9 cellular contexts compared by ENCODE assay signal in genomic region chr11:67389477-67389876, GRCh38. TPM values are rescaled to one million over a fixed set of nuclear protein-coding genes. Genes with fewer than 3 reads are reported as not detected.
A peak's percentile ranks its signal among the peaks of the same experiment; 100 is the strongest.
DNase-seq lines count a peak whose midpoint lies in the region; ATAC-seq and TF ChIP-seq lines count a peak whose summit lies in the region.
"Had no signal": no experiment of that assay in that cellular context is flagged by ENCODE, and none has a peak within 500 bp of the region (broad histone marks: within the 10 kb centered on the region; RNA-seq: fewer than 3 reads in every experiment).

No MANE protein-coding gene starts in this region.

- H3K27ac ChIP-seq in esophagus squamous epithelium (no peak overlapping the region), smooth muscle cell (ENCODE audit: low read depth) (no peak overlapping the region)
- H3K27ac ChIP-seq: SK-N-MC had no signal

- H3K36me3 ChIP-seq in esophagus squamous epithelium (peaks cover 0 to 12% (median 0%) of the 10 kb centered on the region in 3 donors), smooth muscle cell (ENCODE audit: low read depth) (no peaks in the 10 kb centered on the region)

- POLR2A ChIA-PET in activated CD8-positive, alpha-beta T cell treated with anti-CD3 and anti-CD28 coated beads for 36 hours (lab: Charles Lee), result no interaction called here

- H3K9me3 ChIP-seq in esophagus squamous epithelium (no peaks in the 10 kb centered on the region), smooth muscle cell (replicated peaks; ENCODE audit: low read depth) (no peaks in the 10 kb centered on the region)

- H3K9me3 Mint-ChIP-seq in activated CD8-positive, alpha-beta T cell treated with anti-CD3 and anti-CD28 coated beads for 36 hours, result no peaks in the 10 kb centered on the region

- H3K4me3 Mint-ChIP-seq in activated CD8-positive, alpha-beta T cell treated with anti-CD3 and anti-CD28 coated beads for 36 hours, result peak overlapping the region; percentile 61

- peak; percentile 74 for ATAC-seq in activated CD8-positive, alpha-beta T cell treated with anti-CD3 and anti-CD28 coated beads for 36 hours
- ATAC-seq in HG02763 (IDR thresholded peaks at IDR 0.05; ENCODE audit: unreplicated experiment), result no peak

- no peaks in the 10 kb centered on the region for H4K20me1 ChIP-seq in smooth muscle cell (ENCODE audit: low read depth)

- H3F3A ChIP-seq in smooth muscle cell (ENCODE audit: low read depth), result no peaks in the 10 kb centered on the region

- intact Hi-C loops in activated CD8-positive, alpha-beta T cell treated with anti-CD3 and anti-CD28 coated beads for 36 hours (cut with micrococcal nuclease), result no loop called here
- intact Hi-C loops in esophagus squamous epithelium (cut with DNase I), result no loop called here

- H3K27me3 ChIP-seq in esophagus squamous epithelium (no peaks in the 10 kb centered on the region), smooth muscle cell (ENCODE audit: low read depth) (no peaks in the 10 kb centered on the region)

- H3K4me2 ChIP-seq in smooth muscle cell, result no peak overlapping the region

- H2AFZ ChIP-seq in smooth muscle cell (ENCODE audit: low read depth), result no peak overlapping the region

- H3K4me3 ChIP-seq in esophagus squamous epithelium (no peak overlapping the region), smooth muscle cell (no peak overlapping the region)
- H3K4me3 ChIP-seq: SK-N-MC had no signal

- peak; percentile 76 for TF ChIP-seq CTCF in activated CD8-positive, alpha-beta T cell treated with anti-CD3 and anti-CD28 coated beads for 36 hours (IDR thresholded peaks at IDR 0.05)
- TF ChIP-seq CTCF in esophagus squamous epithelium (IDR thresholded peaks at IDR 0.05), result peak in 5 of 6 experiments; percentile 24 to 50 (median 36)
- TF ChIP-seq CTCF in smooth muscle cell (IDR thresholded peaks at IDR 0.05; ENCODE audit: borderline replicate concordance, insufficient read depth, poor library complexity, severe bottlenecking), result peak; percentile 47

- H3K4me1 Mint-ChIP-seq in activated CD8-positive, alpha-beta T cell treated with anti-CD3 and anti-CD28 coated beads for 36 hours (ENCODE audit: low read depth), result peaks cover 26% of the 10 kb centered on the region

- H3K4me1 ChIP-seq in esophagus squamous epithelium (peaks cover 18 to 53% (median 18%) of the 10 kb centered on the region in 3 donors), smooth muscle cell (ENCODE audit: low read depth) (peaks cover 3% of the 10 kb centered on the region)

- no peak overlapping the region for H3K9ac ChIP-seq in smooth muscle cell (ENCODE audit: low read depth)

- peak; percentile 27 for DNase-seq in GDM1 (lab: John Stamatoyannopoulos, UW)
- DNase-seq in NCI-H146 (lab: John Stamatoyannopoulos, UW), result peak; percentile 62
- DNase-seq in activated CD8-positive, alpha-beta T cell treated with anti-CD3 and anti-CD28 coated beads for 36 hours, result peak; percentile 80
- DNase-seq in esophagus squamous epithelium (lab: John Stamatoyannopoulos, UW), result no peak
- no peak for DNase-seq in smooth muscle cell (lab: John Stamatoyannopoulos, UW; ENCODE audit: unreplicated experiment)
- no peak for DNase-seq in NCI-H1694 (lab: John Stamatoyannopoulos, UW)
- DNase-seq in middle frontal gyrus (ENCODE audit: extremely low spot score, low spot score), result no peak

- no peaks in the 10 kb centered on the region for H3K79me2 ChIP-seq in smooth muscle cell (ENCODE audit: low read depth)

- CTCF ChIA-PET in activated CD8-positive, alpha-beta T cell treated with anti-CD3 and anti-CD28 coated beads for 36 hours (lab: Charles Lee), result interaction anchor here (0.7 to 30.8 kb wide), 3 partner anchors 35 to 116 kb away, joined by 3 to 883 read pairs (median 3); partner anchors contain the start of genes PITPNM1 and POLD4

- peaks cover 6% of the 10 kb centered on the region for H3K36me3 Mint-ChIP-seq in activated CD8-positive, alpha-beta T cell treated with anti-CD3 and anti-CD28 coated beads for 36 hours (ENCODE audit: low read depth)

- WGBS in esophagus squamous epithelium, 2 donors, result 66 to 72% methylated on average over 6 of the region's 6 CpGs
- WGBS in smooth muscle cell (ENCODE audit: low lambda C conversion rate), result 76% methylated on average over 6 of the region's 6 CpGs

- H3K27ac Mint-ChIP-seq in activated CD8-positive, alpha-beta T cell treated with anti-CD3 and anti-CD28 coated beads for 36 hours, result no peak overlapping the region

- no peak for TF ChIP-seq POLR2A in esophagus squamous epithelium (IDR thresholded peaks at IDR 0.05)

- H3K27me3 Mint-ChIP-seq in activated CD8-positive, alpha-beta T cell treated with anti-CD3 and anti-CD28 coated beads for 36 hours, result no peaks in the 10 kb centered on the region

RNA-seq across cellular contexts. Expression of gene RAD9A, which starts 2.3 kb away (rescaled TPM):
- total RNA-seq in activated CD8-positive, alpha-beta T cell treated with anti-CD3 and anti-CD28 coated beads for 36 hours, result 10 to 100 TPM; 29.7 to 30.6 TPM
- total RNA-seq in esophagus squamous epithelium (10 to 100 TPM; 10.6 to 18.3 (median 12.7) TPM), smooth muscle cell (17.3 and 19.5 TPM in 2 replicates)
- 20.3 and 21.4 TPM in 2 replicates for polyA plus RNA-seq in smooth muscle cell

RNA-seq across cellular contexts. Expression of gene PPP1CA, which starts 12.2 kb away (rescaled TPM):
- total RNA-seq in activated CD8-positive, alpha-beta T cell treated with anti-CD3 and anti-CD28 coated beads for 36 hours, result 100 to 1,000 TPM; 249 to 258 TPM
- total RNA-seq in esophagus squamous epithelium (100 to 1,000 TPM; 146 to 202 (median 185) TPM), smooth muscle cell (99.3 and 123 TPM in 2 replicates)
- polyA plus RNA-seq in smooth muscle cell, result 210 and 220 TPM in 2 replicates

RNA-seq across cellular contexts. Expression of gene TBC1D10C, which starts 14.4 kb away (rescaled TPM):
- total RNA-seq in activated CD8-positive, alpha-beta T cell treated with anti-CD3 and anti-CD28 coated beads for 36 hours, result 100 to 1,000 TPM; 138 to 144 TPM
- 1 to 10 TPM; 1.7 to 7.2 (median 3.5) TPM for total RNA-seq in esophagus squamous epithelium
- total RNA-seq in smooth muscle cell, result not detected in 2 replicates
- polyA plus RNA-seq in smooth muscle cell, result 0.32 TPM in 1 of 2 replicates, not detected in the other

RNA-seq across cellular contexts. Expression of gene CLCF1, which starts 16.1 kb away (rescaled TPM):
- under 1 TPM; 0.79 to 0.81 TPM for total RNA-seq in activated CD8-positive, alpha-beta T cell treated with anti-CD3 and anti-CD28 coated beads for 36 hours
- total RNA-seq in esophagus squamous epithelium (1 to 10 TPM; 2.3 to 6.8 (median 2.7) TPM), smooth muscle cell (7.3 and 12.2 TPM in 2 replicates)
- 4.6 and 6.2 TPM in 2 replicates for polyA plus RNA-seq in smooth muscle cell

RNA-seq across cellular contexts. Expression of gene CARNS1, which starts 26.0 kb away (rescaled TPM):
- total RNA-seq in activated CD8-positive, alpha-beta T cell treated with anti-CD3 and anti-CD28 coated beads for 36 hours, result 1 to 10 TPM; 6.2 to 6.9 TPM
- total RNA-seq in esophagus squamous epithelium (under 1 TPM; 0.09 to 0.76 (median 0.25) TPM), smooth muscle cell (0.36 and 0.85 TPM in 2 replicates)
- 1.7 and 3.6 TPM in 2 replicates for polyA plus RNA-seq in smooth muscle cell

Comparison
In these comparisons a context has a peak if more than half of its experiments do, and no peak if none do; other contexts are left out.
1. DNase-seq: peak in GDM1 (single experiment), NCI-H146 (single experiment) and activated CD8-positive, alpha-beta T cell treated with anti-CD3 and anti-CD28 coated beads for 36 hours (single experiment); none in esophagus squamous epithelium (single experiment), smooth muscle cell (single experiment), NCI-H1694 (single experiment) and middle frontal gyrus (single experiment).
2. RNA of gene TBC1D10C, which starts 14.4 kb away (total RNA-seq): 138 to 144 TPM in activated CD8-positive, alpha-beta T cell treated with anti-CD3 and anti-CD28 coated beads for 36 hours; 1.7 to 7.2 TPM in esophagus squamous epithelium and not detected in smooth muscle cell; every median in the first group is over 10 times any median in the second.
3. Peak in every context shown above with its lines, with median percentiles within 50 percentile points of each other: CTCF ChIP-seq.